In genomic region chr4:61666248-61666647, GRCh38 we compare ENCODE assay signal across 17 cellular contexts.
"Had no signal": no experiment of that assay in that cellular context is flagged by ENCODE, and none has a peak within 500 bp of the region (broad histone marks: within the 10 kb centered on the region; RNA-seq: fewer than 3 reads in every experiment).

No MANE protein-coding gene starts in this region.

- H3K9me3 ChIP-seq: testis, upper lobe of right lung had no signal

- DNase-seq: activated CD4-positive, alpha-beta T cell treated with anti-CD3 and anti-CD28 coated beads for 4 hours; activated CD8-positive, alpha-beta memory T cell treated with anti-CD3 and anti-CD28 coated beads for 24 hours; activated gamma-delta T cell treated with Interleukin-2 at 50 U/mL for 16 hours; activated naive CD8-positive, alpha-beta T cell treated with anti-CD3 and anti-CD28 coated beads for 36 hours; esophagus squamous epithelium; foreskin keratinocyte; heart right ventricle; left ventricle myocardium superior; mesenchymal stem cell; natural killer cell; stimulated activated CD4-positive, alpha-beta T cell treated with anti-CD3 and anti-CD28 coated beads, Interleukin-12 subunit alpha, Interleukin-12 subunit beta, amount 100 ng/mL, for 4 hours; stimulated activated CD4-positive, alpha-beta T cell treated with anti-CD3 and anti-CD28 coated beads, Interleukin-2, amount 100 ng/mL, for 24 hours; stomach; T-helper 2 cell; testis; upper lobe of right lung had no signal

- H3K27ac Mint-ChIP-seq: activated naive CD8-positive, alpha-beta T cell treated with anti-CD3 and anti-CD28 coated beads for 36 hours; natural killer cell; WTC11 had no signal

- H3K36me3 Mint-ChIP-seq: activated naive CD8-positive, alpha-beta T cell treated with anti-CD3 and anti-CD28 coated beads for 36 hours; natural killer cell had no signal

- H3K4me1 Mint-ChIP-seq: activated naive CD8-positive, alpha-beta T cell treated with anti-CD3 and anti-CD28 coated beads for 36 hours; natural killer cell; WTC11 had no signal

- H3K4me3 ChIP-seq: esophagus squamous epithelium, heart right ventricle, stomach, testis, upper lobe of right lung had no signal

- H3K4me1 ChIP-seq: esophagus squamous epithelium, foreskin keratinocyte, heart right ventricle, stomach, testis, upper lobe of right lung had no signal

- H3K27me3 ChIP-seq: esophagus squamous epithelium, foreskin keratinocyte, heart right ventricle, stomach, testis, upper lobe of right lung had no signal

- H3K4me3 Mint-ChIP-seq: activated naive CD8-positive, alpha-beta T cell treated with anti-CD3 and anti-CD28 coated beads for 36 hours; natural killer cell; WTC11 had no signal

- H3K27ac ChIP-seq: esophagus squamous epithelium, foreskin keratinocyte, heart right ventricle, stomach, testis, upper lobe of right lung had no signal

- H3K36me3 ChIP-seq: esophagus squamous epithelium, heart right ventricle, stomach, upper lobe of right lung had no signal

- H3K27me3 Mint-ChIP-seq: activated naive CD8-positive, alpha-beta T cell treated with anti-CD3 and anti-CD28 coated beads for 36 hours had no signal
